Comparison of ENCODE assay signal across 15 cellular contexts in the genomic region with DNA sequence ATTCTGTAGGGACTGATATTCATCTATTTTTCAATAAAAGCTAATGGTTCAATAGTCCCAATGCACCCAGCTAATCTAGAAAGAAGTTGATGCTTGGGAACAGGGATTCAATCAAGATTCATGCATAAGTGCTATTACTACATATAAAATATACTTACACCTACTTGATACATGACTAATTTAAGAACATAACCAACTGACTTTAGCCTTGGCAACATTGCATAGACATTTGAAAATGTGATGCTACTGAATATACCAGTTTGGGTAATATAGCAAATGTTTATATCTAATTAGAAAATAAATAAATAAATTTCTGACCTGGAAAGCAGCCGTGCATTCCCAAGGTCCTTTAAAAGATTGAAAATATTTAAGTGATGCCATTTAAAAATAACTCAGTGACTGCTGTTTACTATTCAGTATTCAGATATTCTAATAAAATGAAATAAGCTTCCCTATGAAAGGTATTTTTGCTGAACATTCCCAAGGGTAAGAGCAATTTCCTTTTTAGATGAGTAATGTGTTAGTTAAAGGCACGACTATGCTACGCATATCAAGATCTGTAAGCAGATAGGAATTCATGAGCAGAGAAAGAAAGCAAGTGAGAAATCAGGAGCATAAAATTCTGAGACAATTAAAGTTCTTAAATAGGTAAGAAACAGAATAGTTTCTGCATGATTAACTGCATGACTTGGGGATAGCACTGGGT.
DNase-seq lines count a peak whose midpoint lies in the region; ATAC-seq and TF ChIP-seq lines count a peak whose summit lies in the region.
"Had no signal": no experiment of that assay in that cellular context is flagged by ENCODE, and none has a peak within 500 bp of the region (broad histone marks: within the 10 kb centered on the region; RNA-seq: fewer than 3 reads in every experiment).

No MANE protein-coding gene starts in this region.

- no peak overlapping the region for H3K4me3 ChIP-seq in brain microvascular endothelial cell (ENCODE audit: low read depth, low read length)
- no peak overlapping the region for H3K4me3 ChIP-seq in kidney epithelial cell (ENCODE audit: low read depth, low read length)
- H3K4me3 ChIP-seq: colonic mucosa had no signal

- H3K27me3 ChIP-seq in brain microvascular endothelial cell (replicated peaks) (no peaks in the 10 kb centered on the region), kidney epithelial cell (ENCODE audit: control insufficient read depth, insufficient read depth, low read length) (no peaks in the 10 kb centered on the region)
- H3K27me3 ChIP-seq: colonic mucosa had no signal

- peak; percentile 14 for DNase-seq in AG09319 (ENCODE audit: extremely low read depth, low read depth)
- peak; percentile 86 for DNase-seq in LHCN-M2 (ENCODE audit: low read depth)
- DNase-seq in brain microvascular endothelial cell: peak; percentile 56
- peak; percentile 77 for DNase-seq in kidney epithelial cell (ENCODE audit: low read depth)
- DNase-seq in NCI-H526 (lab: John Stamatoyannopoulos, UW): no peak
- no peak for DNase-seq in stimulated activated naive CD4-positive, alpha-beta T cell (lab: John Stamatoyannopoulos, UW)
- no peak for DNase-seq in UCSD-AML1 (lab: John Stamatoyannopoulos, UW; ENCODE audit: unreplicated experiment)
- DNase-seq: activated CD4-positive, alpha-beta T cell treated with anti-CD3 and anti-CD28 coated beads, Interleukin-2, amount 10 ng/mL, durations not matched to agents 24 days and 14 days; activated effector memory CD4-positive, alpha-beta T cell treated with anti-CD3 and anti-CD28 coated beads, Interleukin-2, amount 50 U/mL, for 16 hours; CD4-positive, CD25-positive, alpha-beta regulatory T cell; colonic mucosa; H7; NCI-H345; small intestine had no signal

- TF ChIP-seq CTCF in AG09319 (IDR thresholded peaks at IDR 0.05; ENCODE audit: low read depth, low read length): no peak
- no peak for TF ChIP-seq CTCF in brain microvascular endothelial cell (IDR thresholded peaks at IDR 0.05; ENCODE audit: low read depth, low read length, missing control alignments)
- TF ChIP-seq CTCF in kidney epithelial cell (IDR thresholded peaks at IDR 0.05; ENCODE audit: insufficient read depth, low read length, poor library complexity, severe bottlenecking): no peak

- H3K27ac ChIP-seq in brain microvascular endothelial cell: peak overlapping the region; percentile 36
- H3K27ac ChIP-seq: colonic mucosa had no signal

- H3K36me3 ChIP-seq in brain microvascular endothelial cell (replicated peaks) (no peaks in the 10 kb centered on the region), kidney epithelial cell (ENCODE audit: control insufficient read depth, insufficient read depth, low read length) (no peaks in the 10 kb centered on the region)
- H3K36me3 ChIP-seq: colonic mucosa had no signal

- ATAC-seq in GM18867 (IDR thresholded peaks at IDR 0.05; ENCODE audit: unreplicated experiment): no peak

- in situ Hi-C loops in brain microvascular endothelial cell (cut with HindIII; ENCODE audit: low pct_ligation_motif_present, low sequenced_read_pairs): no loop called here

Comparison
In these comparisons a context has a peak if more than half of its experiments do, and no peak if none do; other contexts are left out.
1. DNase-seq: peak in AG09319 (single experiment), LHCN-M2 (single experiment), brain microvascular endothelial cell (single experiment) and kidney epithelial cell (single experiment); none in NCI-H526 (0 of 2), stimulated activated naive CD4-positive, alpha-beta T cell (0 of 6) and UCSD-AML1 (single experiment).